In the genomic region with DNA sequence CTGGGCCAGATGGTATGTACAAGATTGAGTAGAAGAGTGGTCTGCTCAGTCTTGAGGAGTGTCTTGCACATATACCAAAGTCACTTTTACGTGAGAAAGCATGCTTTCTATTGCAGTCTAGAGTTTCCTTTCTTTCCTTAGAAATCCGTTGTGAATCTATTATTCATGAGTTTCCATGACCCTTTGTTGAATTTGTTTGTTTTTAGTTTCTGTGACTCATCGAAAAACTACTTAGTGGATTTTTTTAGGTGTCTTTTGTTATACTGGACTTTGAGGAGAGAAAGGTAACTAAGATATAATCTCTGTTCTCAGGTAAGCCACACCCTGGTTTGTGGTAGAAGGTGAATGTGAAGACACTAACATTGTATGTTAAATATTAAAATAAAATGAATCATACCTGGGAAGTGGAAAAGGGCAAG, we compare ENCODE assay signal across 11 cellular contexts. TPM values are rescaled to one million over a fixed set of nuclear protein-coding genes. Genes with fewer than 3 reads are reported as not detected.
DNase-seq lines count a peak whose midpoint lies in the region; ATAC-seq and TF ChIP-seq lines count a peak whose summit lies in the region.
"Had no signal": no experiment of that assay in that cellular context is flagged by ENCODE, and none has a peak within 500 bp of the region (broad histone marks: within the 10 kb centered on the region; RNA-seq: fewer than 3 reads in every experiment).

No MANE protein-coding gene starts in this region.

- H3K27ac ChIP-seq in A673 (ENCODE audit: low read depth, low read length, poor library complexity, severe bottlenecking) (peak overlapping the region; percentile 0), iPS-20b (ENCODE audit: low read length) (no peak overlapping the region), vagina (no peak overlapping the region)
- H3K27ac ChIP-seq: right lobe of liver had no signal

- H3K36me3 Mint-ChIP-seq in activated T-helper 17 cell treated with anti-CD3 and anti-CD28 coated beads, Interleukin-2, amount 50 U/mL, for 72 hours (ENCODE audit: low read depth) = no peaks in the 10 kb centered on the region

- H3K9me3 Mint-ChIP-seq in activated T-helper 17 cell treated with anti-CD3 and anti-CD28 coated beads, Interleukin-2, amount 50 U/mL, for 72 hours = no peaks in the 10 kb centered on the region

- H3K9me3 ChIP-seq in A673 (ENCODE audit: low read depth, low read length, poor library complexity, severe bottlenecking) = no peaks in the 10 kb centered on the region
- no peaks in the 10 kb centered on the region for H3K9me3 ChIP-seq in iPS-20b (ENCODE audit: insufficient read depth, low read depth, low read length)
- H3K9me3 ChIP-seq in vagina = no peaks in the 10 kb centered on the region
- H3K9me3 ChIP-seq: right lobe of liver had no signal

- no peak for TF ChIP-seq POLR2A in vagina (IDR thresholded peaks at IDR 0.05)

- no peak overlapping the region for H3K9ac ChIP-seq in iPS-20b (ENCODE audit: low read depth, low read length)

- CTCF ChIA-PET in A673 (lab: Charles Lee) = no interaction called here

- peak overlapping the region; percentile 10 for H3K27ac Mint-ChIP-seq in activated T-helper 17 cell treated with anti-CD3 and anti-CD28 coated beads, Interleukin-2, amount 50 U/mL, for 72 hours

- H3K36me3 ChIP-seq in A673 (ENCODE audit: insufficient read depth, low read length, poor library complexity, severe bottlenecking) (no peaks in the 10 kb centered on the region), iPS-20b (ENCODE audit: insufficient read depth, low read depth, low read length) (no peaks in the 10 kb centered on the region), vagina (no peaks in the 10 kb centered on the region)
- H3K36me3 ChIP-seq: right lobe of liver had no signal

- intact Hi-C loops in A673 (cut with micrococcal nuclease; ENCODE audit: unreplicated experiment) = loop anchor here (2.0 kb wide), 1 partner anchor 65 kb away; no protein-coding TSS in a partner anchor
- intact Hi-C loops in vagina (cut with DNase I) = no loop called here
- intact Hi-C loops in cardiac septum (cut with DNase I) = no loop called here

- no peaks in the 10 kb centered on the region for H3K27me3 Mint-ChIP-seq in activated T-helper 17 cell treated with anti-CD3 and anti-CD28 coated beads, Interleukin-2, amount 50 U/mL, for 72 hours

- POLR2A ChIA-PET in A673 (lab: Charles Lee; ENCODE audit: low non-redundant PET) = interaction anchor here (0.7 kb wide), 1 partner anchor 9 kb away, joined by 5 read pairs; no protein-coding TSS in a partner anchor

- TF ChIP-seq CTCF in A673 (conservative IDR thresholded peaks at IDR 0.05; ENCODE audit: low read depth, low read length) = no peak
- no peak for TF ChIP-seq CTCF in vagina (IDR thresholded peaks at IDR 0.05)
- no peak for TF ChIP-seq CTCF in GM10266 (IDR thresholded peaks at IDR 0.05; ENCODE audit: control insufficient read depth, insufficient read depth, low read depth, missing control alignments)

- peak; percentile 45 for DNase-seq in A673 (ENCODE audit: low spot score)
- DNase-seq in H4 (ENCODE audit: low spot score) = peak; percentile 55
- no peak for DNase-seq in vagina (ENCODE audit: extremely low spot score in 2 of 2)
- no peak for DNase-seq in cardiac septum (ENCODE audit: low spot score)
- DNase-seq in GM10266 (ENCODE audit: extremely low spot score) = no peak
- DNase-seq in cerebellum (ENCODE audit: low spot score) = no peak
- DNase-seq: effector CD4-positive, alpha-beta T cell; NCI-H1048; right lobe of liver had no signal

- peak; percentile 88 for ATAC-seq in activated T-helper 17 cell treated with anti-CD3 and anti-CD28 coated beads, Interleukin-2, amount 50 U/mL, for 72 hours (replicated peaks)
- ATAC-seq: right lobe of liver had no signal

- H3K4me1 Mint-ChIP-seq in activated T-helper 17 cell treated with anti-CD3 and anti-CD28 coated beads, Interleukin-2, amount 50 U/mL, for 72 hours = peaks cover 33% of the 10 kb centered on the region

- BruUV-seq in A673 (replicated peaks; lab: Mats Ljungman, UMichigan) = no TSS peak

- H3K27me3 ChIP-seq in A673 (replicated peaks; ENCODE audit: insufficient read depth, low read depth, low read length, poor library complexity) (no peaks in the 10 kb centered on the region), iPS-20b (ENCODE audit: insufficient read depth, low read length) (no peaks in the 10 kb centered on the region), vagina (no peaks in the 10 kb centered on the region)
- H3K27me3 ChIP-seq: right lobe of liver had no signal

- H3K4me1 ChIP-seq in A673 (ENCODE audit: insufficient read depth, low read length, poor library complexity, severe bottlenecking) = peaks cover 50% of the 10 kb centered on the region
- peaks cover 55% of the 10 kb centered on the region for H3K4me1 ChIP-seq in iPS-20b (ENCODE audit: insufficient read depth, low read length)
- H3K4me1 ChIP-seq in vagina = peaks cover 20% of the 10 kb centered on the region
- H3K4me1 ChIP-seq: right lobe of liver had no signal

- H3K4me3 Mint-ChIP-seq in activated T-helper 17 cell treated with anti-CD3 and anti-CD28 coated beads, Interleukin-2, amount 50 U/mL, for 72 hours = peak overlapping the region; percentile 19

- H3K4me3 ChIP-seq in A673 (ENCODE audit: low read depth, low read length, poor library complexity, severe bottlenecking) (no peak overlapping the region), iPS-20b (ENCODE audit: low read length) (peak overlapping the region; percentile 29; the same call in 1 of the 2 replicates), vagina (no peak overlapping the region)
- H3K4me3 ChIP-seq: right lobe of liver had no signal

RNA-seq across cellular contexts. Expression of a gene that starts 23.0 kb away (rescaled TPM):
- total RNA-seq in A673 (2021) (89.7 and 90.7 TPM in 2 replicates), vagina (9.1 TPM), cardiac septum (7.2 TPM), cerebellum (49.3 TPM)
- total RNA-seq in H4 (2014; rRNA removed; shearing (Covaris generic)) = 56.7 and 57.1 TPM in 2 replicates
- total RNA-seq in activated T-helper 17 cell treated with anti-CD3 and anti-CD28 coated beads, Interleukin-2, amount 50 U/mL, for 72 hours = 10 to 100 TPM in 1 of 2 donors, 1 to 10 TPM in 1; 9.6 to 18.1 TPM

Comparison
In these comparisons a context has a peak if more than half of its experiments do, and no peak if none do; other contexts are left out.
1. DNase-seq: peak in A673 (single experiment) and H4 (single experiment); none in vagina (0 of 2), cardiac septum (single experiment), GM10266 (single experiment) and cerebellum (single experiment).